8 cellular contexts compared by ENCODE assay signal in the genomic region with DNA sequence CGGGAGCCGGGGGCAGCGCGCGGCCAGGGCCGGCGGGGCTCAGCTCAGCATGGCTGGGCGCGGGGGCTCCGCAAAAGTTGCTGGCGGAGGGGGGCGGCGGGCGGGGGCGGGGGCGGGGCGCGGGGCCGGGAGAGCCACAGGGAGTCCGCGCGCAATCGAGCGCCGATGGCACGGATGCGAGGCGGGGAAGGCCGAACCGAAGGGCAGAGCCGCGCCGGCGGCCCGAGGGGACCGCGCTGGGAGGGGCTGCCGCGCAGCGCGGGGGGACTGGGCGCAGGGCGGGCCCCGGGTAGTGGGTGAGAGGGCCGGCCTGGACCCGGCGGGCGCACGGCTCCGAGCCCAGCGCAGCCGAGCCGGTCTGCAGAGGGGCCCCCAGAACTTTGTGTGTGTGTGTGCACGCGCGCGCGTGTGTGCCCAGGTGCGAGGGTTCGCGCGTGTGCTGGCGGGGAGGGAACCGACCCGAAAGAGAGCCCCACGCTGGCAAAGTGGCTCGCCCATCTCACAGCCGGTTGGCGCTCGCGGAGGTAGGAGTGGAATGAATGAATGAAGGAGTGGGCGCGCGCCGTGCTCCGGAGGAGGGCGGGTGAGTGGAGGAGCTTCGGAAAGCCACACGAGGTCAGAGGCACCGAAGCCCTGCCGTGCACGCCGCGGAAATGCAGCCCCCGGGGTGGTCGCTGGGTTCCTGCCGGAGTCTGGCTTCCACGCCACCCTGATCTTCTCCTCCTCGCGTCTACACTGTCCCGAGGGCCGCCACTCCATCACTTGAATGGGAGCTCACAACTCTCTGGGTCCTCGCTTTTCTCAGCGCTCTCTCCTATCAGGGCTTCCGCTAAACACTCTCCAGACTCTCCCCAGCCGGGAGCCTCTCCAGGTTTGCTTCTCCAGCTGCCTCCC. TPM values are rescaled to one million over a fixed set of nuclear protein-coding genes. Genes with fewer than 3 reads are reported as not detected.
A peak's percentile ranks its signal among the peaks of the same experiment; 100 is the strongest.
DNase-seq lines count a peak whose midpoint lies in the region; ATAC-seq and TF ChIP-seq lines count a peak whose summit lies in the region.

HIPK2 (minus strand) TSS at position 51 of the 894 bp plus-strand sequence. CDS start 375 bp downstream, outside the sequence.

- DNase-seq in NCI-H524 (lab: John Stamatoyannopoulos, UW) = peak; percentile 51 to 73
- DNase-seq in NCI-H524 treated with DMSO at 0.1 percent for 48 hours (lab: John Stamatoyannopoulos, UW) = no peak
- DNase-seq in NCI-H2171 treated with DMSO at 0.1 percent for 48 hours (lab: John Stamatoyannopoulos, UW) = peak; percentile 67
- DNase-seq in activated CD4-positive, alpha-beta T cell treated with anti-CD3 and anti-CD28 coated beads for 36 hours = peak; percentile 82
- peak; percentile 77 for DNase-seq in choroid plexus epithelial cell (ENCODE audit: low read depth)
- DNase-seq in kidney tubule cell (ENCODE audit: low spot score) = peak; percentile 76
- DNase-seq in stimulated activated CD4-positive, alpha-beta T cell treated with anti-CD3 and anti-CD28 coated beads, Interleukin-1b, Interleukin-23, amount 100 ng/mL, for 1 hour (ENCODE audit: low read depth in 2 of 2) = peak; percentile 20 to 44

- H3K27ac Mint-ChIP-seq in activated CD4-positive, alpha-beta T cell treated with anti-CD3 and anti-CD28 coated beads for 36 hours = peak within 1 kb of the TSS; percentile 93

- peak; percentile 54 for ATAC-seq in HG02943 (IDR thresholded peaks at IDR 0.05; ENCODE audit: low read depth, unreplicated experiment)
- peak; percentile 37 for ATAC-seq in activated CD4-positive, alpha-beta T cell treated with anti-CD3 and anti-CD28 coated beads for 36 hours

- peaks cover 11% of the 10 kb centered on the region for H3K27me3 Mint-ChIP-seq in activated CD4-positive, alpha-beta T cell treated with anti-CD3 and anti-CD28 coated beads for 36 hours

- intact Hi-C loops in activated CD4-positive, alpha-beta T cell treated with anti-CD3 and anti-CD28 coated beads for 36 hours (cut with DNase I, micrococcal nuclease) = loop anchor here (2.0 to 5.0 kb wide), 6 partner anchors 51 to 676 kb away; partner anchors contain the start of genes KDM7A (in 1 of the 2) and TBXAS1 (in 1 of the 2)

- H3K9me3 Mint-ChIP-seq in activated CD4-positive, alpha-beta T cell treated with anti-CD3 and anti-CD28 coated beads for 36 hours (ENCODE audit: low read depth) = no peaks in the 10 kb centered on the region

- peak within 1 kb of the TSS; percentile 81 for H3K4me3 ChIP-seq in choroid plexus epithelial cell (ENCODE audit: low read depth, low read length)

- TF ChIP-seq CTCF in choroid plexus epithelial cell (conservative IDR thresholded peaks at IDR 0.05; ENCODE audit: low read depth, low read length) = no peak

- CTCF ChIA-PET in activated CD4-positive, alpha-beta T cell treated with anti-CD3 and anti-CD28 coated beads for 36 hours (lab: Charles Lee) = interaction anchor here (0.6 to 3.9 kb wide), 5 partner anchors 132 to 634 kb away, joined by 3 to 22 read pairs (median 3); no protein-coding TSS in a partner anchor

- H3K4me1 Mint-ChIP-seq in activated CD4-positive, alpha-beta T cell treated with anti-CD3 and anti-CD28 coated beads for 36 hours = peaks cover 41% of the 10 kb centered on the region

- peaks cover 3% of the 10 kb centered on the region for H3K36me3 Mint-ChIP-seq in activated CD4-positive, alpha-beta T cell treated with anti-CD3 and anti-CD28 coated beads for 36 hours (ENCODE audit: low read depth)

- H3K4me3 Mint-ChIP-seq in activated CD4-positive, alpha-beta T cell treated with anti-CD3 and anti-CD28 coated beads for 36 hours = peak within 1 kb of the TSS; percentile 83

- POLR2A ChIA-PET in activated CD4-positive, alpha-beta T cell treated with anti-CD3 and anti-CD28 coated beads for 36 hours (lab: Charles Lee) = interaction anchor here (0.6 to 1.5 kb wide), 7 partner anchors 32 to 710 kb away, joined by 3 to 8 read pairs (median 3); no protein-coding TSS in a partner anchor

RNA-seq across cellular contexts. Expression of gene HIPK2, which starts in this region (rescaled TPM):
- 10 to 100 TPM; 23.9 to 36.2 TPM for total RNA-seq in activated CD4-positive, alpha-beta T cell treated with anti-CD3 and anti-CD28 coated beads for 36 hours
